In genomic region chr6:56484669-56485068, GRCh38 we compare ENCODE assay signal across 19 cellular contexts.
DNase-seq lines count a peak whose midpoint lies in the region; ATAC-seq, FAIRE-seq and TF ChIP-seq lines count a peak whose summit lies in the region.
"Had no signal": no experiment of that assay in that cellular context is flagged by ENCODE, and none has a peak within 500 bp of the region (broad histone marks: within the 10 kb centered on the region; RNA-seq: fewer than 3 reads in every experiment).

No MANE protein-coding gene starts in this region.

- no peak for TF ChIP-seq RAD21 in IMR-90 (IDR thresholded peaks at IDR 0.05; ENCODE audit: low read length)

- peaks cover 9% of the 10 kb centered on the region; the same call in 1 of the 2 replicates for H4K20me1 ChIP-seq in IMR-90 (ENCODE audit: insufficient read depth, low read length)
- no peaks in the 10 kb centered on the region for H4K20me1 ChIP-seq in endothelial cell of umbilical vein (replicated peaks; ENCODE audit: control insufficient read depth, extremely low read depth, insufficient read depth, low read length)

- H2AFZ ChIP-seq in IMR-90 (replicated peaks; ENCODE audit: low read length, poor library complexity), result no peak overlapping the region
- H2AFZ ChIP-seq in endothelial cell of umbilical vein (ENCODE audit: low read depth, low read length), result no peak overlapping the region
- H2AFZ ChIP-seq in neuronal stem cell (ENCODE audit: low read length), result no peak overlapping the region

- TF ChIP-seq CTCF in BJ (IDR thresholded peaks at IDR 0.05; ENCODE audit: insufficient read depth, low read depth, low read length) (no peak), IMR-90 (conservative IDR thresholded peaks at IDR 0.05; ENCODE audit: low read depth, low read length) (no peak), endothelial cell of umbilical vein (IDR thresholded peaks at IDR 0.05; ENCODE audit: extremely low read depth in 1 of 2, insufficient read depth in 1 of 2, low read depth in 1 of 2, low read length in 2 of 2) (no peak)

- dilution Hi-C loops in IMR-90 (cut with HindIII; ENCODE audit: low sequenced_read_pairs, unreplicated experiment) (no loop called here), endothelial cell of umbilical vein (cut with MboI; ENCODE audit: extremely low pct_ligation_motif_present, low sequenced_read_pairs) (no loop called here)

- no peak overlapping the region for H3K56ac ChIP-seq in IMR-90 (ENCODE audit: extremely low read depth, insufficient read depth, low read length)

- H2BK20ac ChIP-seq in IMR-90 (ENCODE audit: low read depth, low read length), result no peak overlapping the region

- DNase-seq in BJ (ENCODE audit: low read depth), result peak; percentile 82
- DNase-seq in IMR-90, result peak; percentile 81
- peak; percentile 45 for DNase-seq in endothelial cell of umbilical vein (ENCODE audit: low read depth, low spot score)
- peak; percentile 15 for DNase-seq in myocyte (ENCODE audit: low read depth)
- DNase-seq in neuronal stem cell (ENCODE audit: low spot score), result no peak
- DNase-seq in NCI-H526 treated with DMSO at 0.1 percent for 48 hours (lab: John Stamatoyannopoulos, UW), result no peak
- no peak for DNase-seq in DMS153 (lab: John Stamatoyannopoulos, UW)
- no peak for DNase-seq in CD1c-positive myeloid dendritic cell (ENCODE audit: extremely low spot score)
- DNase-seq: left ventricle myocardium superior; natural killer cell; NCI-H187 treated with DMSO at 0.1 percent for 48 hours; right cardiac atrium; stimulated activated CD4-positive, alpha-beta T cell treated with anti-CD3 and anti-CD28 coated beads, Interleukin-4, amount 100 ng/mL, for 4 hours; T-helper 17 cell had no signal

- no TSS peak for BruUV-seq in IMR-90 (replicated peaks; lab: Mats Ljungman, UMichigan)
- no TSS peak for BruUV-seq in endothelial cell of umbilical vein (replicated peaks; lab: Mats Ljungman, UMichigan)

- H2AK9ac ChIP-seq in IMR-90 (replicated peaks; ENCODE audit: low read depth, low read length, poor library complexity), result no peak overlapping the region

- no peak overlapping the region for H3K9ac ChIP-seq in IMR-90 (ENCODE audit: low read depth, low read length)
- no peak overlapping the region for H3K9ac ChIP-seq in endothelial cell of umbilical vein (replicated peaks; ENCODE audit: extremely low read depth, insufficient read depth, low read length)
- no peak overlapping the region for H3K9ac ChIP-seq in neuronal stem cell (ENCODE audit: low read depth, low read length, poor library complexity)

- H3K4ac ChIP-seq in IMR-90 (ENCODE audit: low read depth, low read length), result no peak overlapping the region
- H3K4ac ChIP-seq in neuronal stem cell (ENCODE audit: low read length), result no peak overlapping the region

- no peak overlapping the region for H2BK12ac ChIP-seq in neuronal stem cell (ENCODE audit: low read length)

- no peak overlapping the region for H4K5ac ChIP-seq in IMR-90 (ENCODE audit: low read depth, low read length)

- H3K18ac ChIP-seq in IMR-90 (ENCODE audit: low read depth, low read length), result no peak overlapping the region
- H3K18ac ChIP-seq in neuronal stem cell (ENCODE audit: low read length), result no peak overlapping the region

- peak overlapping the region; percentile 85 for H2BK5ac ChIP-seq in IMR-90 (ENCODE audit: low read depth, low read length, poor library complexity, severe bottlenecking)
- H2BK5ac ChIP-seq in neuronal stem cell (ENCODE audit: low read length), result no peak overlapping the region

- H2BK15ac ChIP-seq in IMR-90 (ENCODE audit: low read depth, low read length) (no peak overlapping the region), neuronal stem cell (ENCODE audit: low read length) (no peak overlapping the region)

- no peak overlapping the region for H2AK5ac ChIP-seq in IMR-90 (ENCODE audit: low read depth, low read length)
- no peak overlapping the region for H2AK5ac ChIP-seq in neuronal stem cell (ENCODE audit: low read depth, low read length)

- H3K23ac ChIP-seq in IMR-90 (ENCODE audit: low read depth, low read length) (no peak overlapping the region), neuronal stem cell (ENCODE audit: low read depth, low read length, poor library complexity) (no peak overlapping the region)

- H3K79me2 ChIP-seq in endothelial cell of umbilical vein (ENCODE audit: control insufficient read depth, insufficient read depth, low read length), result no peaks in the 10 kb centered on the region

- H3K36me3 ChIP-seq in BJ (ENCODE audit: control insufficient read depth, insufficient read depth, low read length) (peaks cover 11% of the 10 kb centered on the region), IMR-90 (ENCODE audit: control insufficient read depth, insufficient read depth, low read length) (peaks cover 43% of the 10 kb centered on the region), endothelial cell of umbilical vein (ENCODE audit: control insufficient read depth in 2 of 2, extremely low read depth in 1 of 2, insufficient read depth in 2 of 2, low read length in 2 of 2) (peaks cover 8 to 20% of the 10 kb centered on the region in 2 experiments), neuronal stem cell (replicated peaks in 1 of 2; ENCODE audit: control insufficient read depth in 2 of 2, insufficient read depth in 2 of 2, low read length in 2 of 2) (peaks cover 14 to 91% of the 10 kb centered on the region in 2 donors)

- no CpG with 5 or more reads among the region's 2 CpGs for WGBS in IMR-90 (ENCODE audit: extremely low coverage in 2 of 2, insufficient read length in 1 of 2), 2 experiments
- no CpG with 5 or more reads among the region's 2 CpGs for WGBS in neuronal stem cell (ENCODE audit: extremely low coverage in 2 of 2, insufficient read length in 2 of 2, insufficient replicate concordance in 1 of 2), 2 donors

- H3K4me3 ChIP-seq in BJ (ENCODE audit: low read depth, low read length), result no peak overlapping the region
- no peak overlapping the region for H3K4me3 ChIP-seq in IMR-90 (ENCODE audit: insufficient read depth, low read depth, low read length)
- H3K4me3 ChIP-seq in endothelial cell of umbilical vein (replicated peaks in 1 of 3; ENCODE audit: insufficient read depth in 1 of 3, low read depth in 1 of 3, low read length in 3 of 3), result no peak overlapping the region
- H3K4me3 ChIP-seq in neuronal stem cell (ENCODE audit: low read length in 2 of 2), result no peak overlapping the region
- H3K4me3 ChIP-seq: vagina had no signal

- H3K27me3 ChIP-seq in BJ (ENCODE audit: control insufficient read depth, insufficient read depth, low read length) (no peaks in the 10 kb centered on the region), IMR-90 (ENCODE audit: control insufficient read depth, insufficient read depth, low read length) (no peaks in the 10 kb centered on the region), endothelial cell of umbilical vein (ENCODE audit: control insufficient read depth in 2 of 2, insufficient read depth in 2 of 2, low read length in 2 of 2) (no peaks in the 10 kb centered on the region), neuronal stem cell (ENCODE audit: control insufficient read depth in 3 of 3, insufficient read depth in 3 of 3, low read depth in 1 of 3, low read length in 3 of 3) (no peaks in the 10 kb centered on the region)
- H3K27me3 ChIP-seq: vagina had no signal

- H3K79me1 ChIP-seq in IMR-90 (ENCODE audit: low read depth in 1 of 2, low read length in 2 of 2) (peaks cover 19 to 26% of the 10 kb centered on the region in 2 experiments), neuronal stem cell (ENCODE audit: low read depth, low read length) (no peaks in the 10 kb centered on the region)

- H2BK120ac ChIP-seq in IMR-90 (ENCODE audit: low read depth, low read length) (no peak overlapping the region), neuronal stem cell (ENCODE audit: low read depth, low read length) (no peak overlapping the region)

- intact Hi-C loops in IMR-90 (cut with micrococcal nuclease) (no loop called here), endothelial cell of umbilical vein (cut with micrococcal nuclease) (no loop called here)

- peak overlapping the region; percentile 28; the same call in 1 of the 2 replicates for H3K27ac ChIP-seq in IMR-90 (ENCODE audit: insufficient read depth, low read length)
- H3K27ac ChIP-seq in endothelial cell of umbilical vein (ENCODE audit: insufficient read depth, low read depth, low read length), result peak overlapping the region; percentile 5
- no peak overlapping the region for H3K27ac ChIP-seq in neuronal stem cell (replicated peaks; ENCODE audit: low read length)
- H3K27ac ChIP-seq: RWPE1 had no signal

- H3K14ac ChIP-seq in IMR-90 (replicated peaks; ENCODE audit: low read depth, low read length) (no peak overlapping the region), neuronal stem cell (ENCODE audit: low read length) (no peak overlapping the region)

- TF ChIP-seq POLR2A in IMR-90 (IDR thresholded peaks at IDR 0.05; ENCODE audit: low read depth, low read length) (no peak), endothelial cell of umbilical vein (IDR thresholded peaks at IDR 0.05; ENCODE audit: low read depth, low read length) (no peak)

- H3K9me3 ChIP-seq in IMR-90 (ENCODE audit: control insufficient read depth, insufficient read depth, low read length) (no peaks in the 10 kb centered on the region), endothelial cell of umbilical vein (replicated peaks; ENCODE audit: control insufficient read depth, insufficient read depth, low read length) (no peaks in the 10 kb centered on the region), neuronal stem cell (replicated peaks in 1 of 2; ENCODE audit: control insufficient read depth in 2 of 2, insufficient read depth in 1 of 2, low read depth in 1 of 2, low read length in 2 of 2) (peaks cover 0 to 8% of the 10 kb centered on the region in 2 donors)
- H3K9me3 ChIP-seq: vagina had no signal

- H4K8ac ChIP-seq in IMR-90 (ENCODE audit: low read depth in 2 of 2, low read length in 2 of 2) (peak overlapping the region in 1 of 2 experiments; percentile 35; a peak in 1 of 4 replicates), neuronal stem cell (ENCODE audit: low read depth, low read length) (no peak overlapping the region)

- no peak overlapping the region for H4K91ac ChIP-seq in IMR-90 (ENCODE audit: insufficient read depth, low read depth, low read length)
- H4K91ac ChIP-seq in neuronal stem cell (ENCODE audit: low read depth, low read length, poor library complexity), result no peak overlapping the region

- H3K4me2 ChIP-seq in IMR-90 (ENCODE audit: low read depth, low read length), result peak overlapping the region; percentile 0; the same call in 1 of the 2 replicates
- H3K4me2 ChIP-seq in endothelial cell of umbilical vein (ENCODE audit: insufficient read depth, low read length), result no peak overlapping the region
- H3K4me2 ChIP-seq in neuronal stem cell (ENCODE audit: insufficient read depth, low read length, poor library complexity, severe bottlenecking), result no peak overlapping the region

- peak; percentile 54 for ATAC-seq in IMR-90 (ENCODE audit: low read depth)
- ATAC-seq: activated CD4-positive, CD25-positive, alpha-beta regulatory T cell treated with anti-CD3 and anti-CD28 coated beads, Interleukin-2, amount 50 U/mL, for 24 hours; activated naive CD4-positive, alpha-beta T cell treated with anti-CD3 and anti-CD28 coated beads, Interleukin-2, amount 50 U/mL, for 72 hours; HCT116; left ventricle myocardium superior; natural killer cell; right cardiac atrium; T-helper 17 cell had no signal

- in situ Hi-C loops in IMR-90 (cut with MboI; ENCODE audit: low sequenced_read_pairs), result no loop called here

- FAIRE-seq in endothelial cell of umbilical vein (lab: Jason Lieb, UNC), result peak; percentile 42

- CTCF ChIA-PET in BJ (lab: Yijun Ruan, JAX) (no interaction called here), IMR-90 (lab: Yijun Ruan, JAX) (interaction anchor here (0.6 kb wide), 1 partner anchor 113 kb away, joined by 7 read pairs; no protein-coding TSS in a partner anchor), endothelial cell of umbilical vein (lab: Charles Lee) (interaction anchor here (1.6 kb wide), 1 partner anchor 114 kb away, joined by 3 read pairs; no protein-coding TSS in a partner anchor)

- POLR2A ChIA-PET in BJ (lab: Charles Lee) (no interaction called here), IMR-90 (lab: Charles Lee; ENCODE audit: unreplicated experiment) (no interaction called here), endothelial cell of umbilical vein (lab: Charles Lee) (no interaction called here)

- H3K9me1 ChIP-seq in IMR-90 (ENCODE audit: insufficient read depth, low read length), result peaks cover 5% of the 10 kb centered on the region
- no peaks in the 10 kb centered on the region for H3K9me1 ChIP-seq in endothelial cell of umbilical vein (replicated peaks; ENCODE audit: control insufficient read depth, extremely low read depth, insufficient read depth, low read length)

- H3K4me1 ChIP-seq in IMR-90 (ENCODE audit: control insufficient read depth, insufficient read depth, low read length) (peaks cover 2% of the 10 kb centered on the region), endothelial cell of umbilical vein (ENCODE audit: control insufficient read depth, extremely low read depth, insufficient read depth, low read length) (peaks cover 10% of the 10 kb centered on the region), neuronal stem cell (ENCODE audit: control insufficient read depth in 2 of 2, insufficient read depth in 1 of 2, low read depth in 1 of 2, low read length in 2 of 2) (no peaks in the 10 kb centered on the region)
- H3K4me1 ChIP-seq: vagina had no signal

Comparison
In these comparisons a context has a peak if more than half of its experiments do, and no peak if none do; other contexts are left out.
1. DNase-seq: peak in BJ (single experiment), IMR-90 (single experiment), endothelial cell of umbilical vein (single experiment) and myocyte (single experiment); none in neuronal stem cell (single experiment), NCI-H526 treated with DMSO at 0.1 percent for 48 hours (single experiment), DMS153 (single experiment) and CD1c-positive myeloid dendritic cell (single experiment).